In the genomic region with DNA sequence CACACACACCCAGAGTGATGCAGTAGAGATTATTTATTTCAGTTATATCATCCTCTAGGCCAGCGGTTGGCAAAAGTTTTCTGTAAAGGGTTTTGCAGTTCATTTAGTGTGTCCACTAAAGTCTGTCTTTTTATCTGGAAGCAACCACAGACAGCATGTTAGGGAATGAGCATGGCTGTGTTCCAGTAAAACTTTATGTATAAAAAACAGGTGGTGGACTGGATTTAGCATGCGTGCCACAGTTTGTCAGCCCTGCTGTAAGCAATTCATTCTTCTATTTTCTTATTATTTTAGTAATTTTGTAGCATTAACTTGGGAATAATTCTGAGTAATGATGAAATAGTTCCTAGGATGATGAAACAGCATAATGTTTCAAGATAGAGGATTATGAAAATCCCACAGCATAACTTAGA, we compare ENCODE assay signal across 18 cellular contexts. TPM values are rescaled to one million over a fixed set of nuclear protein-coding genes. Genes with fewer than 3 reads are reported as not detected.
DNase-seq lines count a peak whose midpoint lies in the region; ATAC-seq and TF ChIP-seq lines count a peak whose summit lies in the region.
"Had no signal": no experiment of that assay in that cellular context is flagged by ENCODE, and none has a peak within 500 bp of the region (broad histone marks: within the 10 kb centered on the region; RNA-seq: fewer than 3 reads in every experiment).

No MANE protein-coding gene starts in this region.

- no TSS peak for BruUV-seq in A673 (replicated peaks; lab: Mats Ljungman, UMichigan)

- peak overlapping the region; percentile 19; the same call in 1 of the 2 replicates for H3K9ac ChIP-seq in GM23248

- H3K79me2 ChIP-seq in GM23248 (ENCODE audit: insufficient read depth), result peaks cover 47% of the 10 kb centered on the region

- 97 to 98% methylated on average over 2 of the region's 2 CpGs for WGBS in GM23248 (ENCODE audit: low coverage in 1 of 2, low lambda C conversion rate in 2 of 2, missing lambda C conversion rate in 2 of 2), 2 experiments

- H3K36me3 Mint-ChIP-seq in chondrocyte (ENCODE audit: low read depth) (peaks cover 11% of the 10 kb centered on the region), type B pancreatic cell (peaks cover 24% of the 10 kb centered on the region)
- peaks cover 29 to 31% of the 10 kb centered on the region in 2 donors for H3K36me3 Mint-ChIP-seq in stimulated activated naive B cell treated with anti-CD40 and anti-IgM and Interleukin-4, amounts not matched to agents 10 μg/mL and 1 μg/mL and 100 μg/mL, for 72 hours

- POLR2A ChIA-PET in A673 (lab: Charles Lee; ENCODE audit: low non-redundant PET), result no interaction called here

- peaks cover 62% of the 10 kb centered on the region for H3F3A ChIP-seq in GM23248 (ENCODE audit: insufficient read depth)

- H3K4me3 Mint-ChIP-seq in chondrocyte (ENCODE audit: unreplicated experiment) (no peak overlapping the region), type B pancreatic cell (no peak overlapping the region)
- H3K4me3 Mint-ChIP-seq in stimulated activated naive B cell treated with anti-CD40 and anti-IgM and Interleukin-4, amounts not matched to agents 10 μg/mL and 1 μg/mL and 100 μg/mL, for 72 hours, result no peak overlapping the region
- H3K4me3 Mint-ChIP-seq: effector memory CD8-positive, alpha-beta T cell; T-helper 1 cell treated with Interleukin-12 subunit alpha and Interleukin-12 subunit beta and Interleukin-4 antibody, amounts not matched to agents 30 μg/mL and 1 μg/mL, for 36 hours had no signal

- H3K9me3 ChIP-seq in A673 (ENCODE audit: low read depth, low read length, poor library complexity, severe bottlenecking), result no peaks in the 10 kb centered on the region
- H3K9me3 ChIP-seq in GM23248 (ENCODE audit: low read depth), result no peaks in the 10 kb centered on the region
- H3K9me3 ChIP-seq: breast epithelium, prostate gland, testis had no signal

- H3K4me1 ChIP-seq in A673 (ENCODE audit: insufficient read depth, low read length, poor library complexity, severe bottlenecking), result peaks cover 16% of the 10 kb centered on the region
- peaks cover 13% of the 10 kb centered on the region for H3K4me1 ChIP-seq in GM23248 (ENCODE audit: insufficient read depth)
- H3K4me1 ChIP-seq: breast epithelium, prostate gland, testis had no signal

- 0 out of 2 replicates have a peak overlapping the region, but pooled peaks have one; percentile 18 for H2AFZ ChIP-seq in GM23248

- CTCF ChIA-PET in A673 (lab: Charles Lee), result no interaction called here

- H3K4me2 ChIP-seq in GM23248 (ENCODE audit: unreplicated experiment), result no peak overlapping the region

- H3K4me1 Mint-ChIP-seq in chondrocyte (ENCODE audit: low read depth) (peaks cover 8% of the 10 kb centered on the region), type B pancreatic cell (ENCODE audit: unreplicated experiment) (no peaks in the 10 kb centered on the region)
- H3K4me1 Mint-ChIP-seq in stimulated activated naive B cell treated with anti-CD40 and anti-IgM and Interleukin-4, amounts not matched to agents 10 μg/mL and 1 μg/mL and 100 μg/mL, for 72 hours, result peaks cover 0 to 6% of the 10 kb centered on the region in 2 donors

- TF ChIP-seq CTCF in A673 (conservative IDR thresholded peaks at IDR 0.05; ENCODE audit: low read depth, low read length) (no peak), chondrocyte (IDR thresholded peaks at IDR 0.05) (no peak), type B pancreatic cell (conservative IDR thresholded peaks at IDR 0.05) (no peak)

- peaks cover 5% of the 10 kb centered on the region for H3K36me3 ChIP-seq in A673 (ENCODE audit: insufficient read depth, low read length, poor library complexity, severe bottlenecking)
- H3K36me3 ChIP-seq in GM23248 (ENCODE audit: low read depth), result peaks cover 71% of the 10 kb centered on the region
- H3K36me3 ChIP-seq: breast epithelium, prostate gland had no signal

- intact Hi-C loops in A673 (cut with micrococcal nuclease; ENCODE audit: unreplicated experiment), result no loop called here

- peak overlapping the region; percentile 71 for H3K27ac ChIP-seq in A673 (ENCODE audit: low read depth, low read length, poor library complexity, severe bottlenecking)
- H3K27ac ChIP-seq in GM23248, result peak overlapping the region; percentile 47
- H3K27ac ChIP-seq: breast epithelium, prostate gland, testis had no signal

- H3K27me3 ChIP-seq in A673 (replicated peaks; ENCODE audit: insufficient read depth, low read depth, low read length, poor library complexity) (no peaks in the 10 kb centered on the region), GM23248 (replicated peaks; ENCODE audit: insufficient read depth) (no peaks in the 10 kb centered on the region)
- H3K27me3 ChIP-seq: breast epithelium, testis had no signal

- no peak overlapping the region for H3K4me3 ChIP-seq in A673 (ENCODE audit: low read depth, low read length, poor library complexity, severe bottlenecking)
- no peak overlapping the region for H3K4me3 ChIP-seq in GM23248
- H3K4me3 ChIP-seq: breast epithelium, prostate gland, testis had no signal

- no peaks in the 10 kb centered on the region for H3K27me3 Mint-ChIP-seq in chondrocyte (ENCODE audit: low read depth)
- no peaks in the 10 kb centered on the region for H3K27me3 Mint-ChIP-seq in type B pancreatic cell
- no peaks in the 10 kb centered on the region for H3K27me3 Mint-ChIP-seq in stimulated activated naive B cell treated with anti-CD40 and anti-IgM and Interleukin-4, amounts not matched to agents 10 μg/mL and 1 μg/mL and 100 μg/mL, for 72 hours
- H3K27me3 Mint-ChIP-seq: effector memory CD8-positive, alpha-beta T cell had no signal

- H4K20me1 ChIP-seq in GM23248 (ENCODE audit: insufficient read depth), result no peaks in the 10 kb centered on the region

- H3K27ac Mint-ChIP-seq in chondrocyte (ENCODE audit: unreplicated experiment), result peak overlapping the region; percentile 64
- no peak overlapping the region for H3K27ac Mint-ChIP-seq in type B pancreatic cell
- H3K27ac Mint-ChIP-seq in stimulated activated naive B cell treated with anti-CD40 and anti-IgM and Interleukin-4, amounts not matched to agents 10 μg/mL and 1 μg/mL and 100 μg/mL, for 72 hours, result no peak overlapping the region
- H3K27ac Mint-ChIP-seq: T-helper 1 cell treated with Interleukin-12 subunit alpha and Interleukin-12 subunit beta and Interleukin-4 antibody, amounts not matched to agents 30 μg/mL and 1 μg/mL, for 36 hours had no signal

- in situ Hi-C loops in GM23248 (cut with MboI), result no loop called here

- no peaks in the 10 kb centered on the region for H3K9me2 ChIP-seq in GM23248 (ENCODE audit: insufficient read depth)

- no peak for ATAC-seq in stimulated activated naive B cell treated with anti-CD40 and anti-IgM and Interleukin-4, amounts not matched to agents 10 μg/mL and 1 μg/mL and 100 μg/mL, for 72 hours (replicated peaks)
- ATAC-seq in HG02973 (IDR thresholded peaks at IDR 0.05; ENCODE audit: unreplicated experiment), result no peak
- ATAC-seq: activated CD4-positive, CD25-positive, alpha-beta regulatory T cell treated with anti-CD3 and anti-CD28 coated beads, Interleukin-2, amount 50 U/mL, for 24 hours; effector memory CD8-positive, alpha-beta T cell had no signal

- DNase-seq in A673 (ENCODE audit: low spot score) (no peak), GM23248 (peak; percentile 28), chondrocyte (ENCODE audit: low spot score) (no peak), myocyte (ENCODE audit: low read depth) (peak; percentile 87), type B pancreatic cell (ENCODE audit: extremely low spot score, unreplicated experiment) (no peak)
- DNase-seq in stimulated activated naive B cell treated with anti-CD40 and anti-IgM and Interleukin-4, amounts not matched to agents 10 μg/mL and 1 μg/mL and 100 μg/mL, for 72 hours, result no peak
- no peak for DNase-seq in activated CD8-positive, alpha-beta memory T cell treated with anti-CD3 and anti-CD28 coated beads for 24 hours
- DNase-seq: activated CD8-positive, alpha-beta memory T cell treated with anti-CD3 and anti-CD28 coated beads, Interleukin-2, amount 50 U/mL, for 4 hours; activated naive CD4-positive, alpha-beta T cell treated with Interleukin-2 at 50 U/mL for 16 hours; DMS53; effector memory CD8-positive, alpha-beta T cell; glutamatergic neuron; testis had no signal

- H3K9me3 Mint-ChIP-seq in chondrocyte (ENCODE audit: low read depth) (no peaks in the 10 kb centered on the region), type B pancreatic cell (no peaks in the 10 kb centered on the region)
- H3K9me3 Mint-ChIP-seq in stimulated activated naive B cell treated with anti-CD40 and anti-IgM and Interleukin-4, amounts not matched to agents 10 μg/mL and 1 μg/mL and 100 μg/mL, for 72 hours, result no peaks in the 10 kb centered on the region
- H3K9me3 Mint-ChIP-seq: effector memory CD8-positive, alpha-beta T cell; T-helper 1 cell treated with Interleukin-12 subunit alpha and Interleukin-12 subunit beta and Interleukin-4 antibody, amounts not matched to agents 30 μg/mL and 1 μg/mL, for 36 hours had no signal

RNA-seq across cellular contexts. Expression of gene CCNH, which starts 51.7 kb away (rescaled TPM):
- total RNA-seq in A673 (2021) (54.9 and 64.3 TPM in 2 replicates), chondrocyte (23.1 to 30.3 TPM (median 25.3 TPM) in 3 replicates), myocyte (46.2 and 56.7 TPM in 2 replicates), type B pancreatic cell (ENCODE audit: low replicate concordance) (34.1 and 34.5 TPM in 2 replicates)
- 37.7 and 69.7 TPM in 2 replicates for total RNA-seq in GM23248 (2014; rRNA removed; shearing (Covaris generic))
- 54.3 and 60.2 TPM in 2 replicates for polyA plus RNA-seq in GM23248 (2016; fragmentation: Nextera tagmentation; extraction: Ambion mirVana)
- 25.0 TPM for polyA plus RNA-seq in myocyte (2012)

Comparison
In these comparisons a context has a peak if more than half of its experiments do, and no peak if none do; other contexts are left out.
1. DNase-seq: peak in GM23248 (single experiment) and myocyte (single experiment); none in A673 (single experiment), chondrocyte (single experiment), type B pancreatic cell (single experiment), stimulated activated naive B cell treated with anti-CD40 and anti-IgM and Interleukin-4, amounts not matched to agents 10 μg/mL and 1 μg/mL and 100 μg/mL, for 72 hours (single experiment) and activated CD8-positive, alpha-beta memory T cell treated with anti-CD3 and anti-CD28 coated beads for 24 hours (single experiment).